Comparison of ENCODE assay signal across 19 cellular contexts in genomic region chr3:56836276-56837163, GRCh38. TPM values are rescaled to one million over a fixed set of nuclear protein-coding genes. Genes with fewer than 3 reads are reported as not detected.
DNase-seq lines count a peak whose midpoint lies in the region; ATAC-seq, FAIRE-seq and TF ChIP-seq lines count a peak whose summit lies in the region.
"Had no signal": no experiment of that assay in that cellular context is flagged by ENCODE, and none has a peak within 500 bp of the region (broad histone marks: within the 10 kb centered on the region; RNA-seq: fewer than 3 reads in every experiment).

No MANE protein-coding gene starts in this region.

- no peaks in the 10 kb centered on the region for H3K27me3 ChIP-seq in breast epithelium
- H3K27me3 ChIP-seq in PC-9 (ENCODE audit: insufficient read depth, low read depth), result no peaks in the 10 kb centered on the region
- H3K27me3 ChIP-seq in endothelial cell of umbilical vein (ENCODE audit: control insufficient read depth in 2 of 2, insufficient read depth in 2 of 2, low read length in 2 of 2), result no peaks in the 10 kb centered on the region
- H3K27me3 ChIP-seq in smooth muscle cell (ENCODE audit: low read depth), result no peaks in the 10 kb centered on the region
- H3K27me3 ChIP-seq in osteoblast (ENCODE audit: insufficient read depth, low read length), result no peaks in the 10 kb centered on the region
- H3K27me3 ChIP-seq: right atrium auricular region, SJSA1 had no signal

- H3K27ac ChIP-seq in breast epithelium (no peak overlapping the region), PC-9 (peak overlapping the region; percentile 55), endothelial cell of umbilical vein (ENCODE audit: insufficient read depth, low read depth, low read length) (no peak overlapping the region), smooth muscle cell (ENCODE audit: low read depth) (peak overlapping the region; percentile 96), osteoblast (ENCODE audit: low read depth, low read length) (no peak overlapping the region)
- H3K27ac ChIP-seq: right atrium auricular region, SJSA1 had no signal

- H3K9me1 ChIP-seq in endothelial cell of umbilical vein (replicated peaks; ENCODE audit: control insufficient read depth, extremely low read depth, insufficient read depth, low read length), result no peaks in the 10 kb centered on the region

- no peaks in the 10 kb centered on the region for H3K9me3 Mint-ChIP-seq in MCF 10A (ENCODE audit: unreplicated experiment)
- H3K9me3 Mint-ChIP-seq: activated T-helper 1 cell treated with anti-CD3 and anti-CD28 coated beads, Interleukin-12 subunit alpha, Interleukin-12 subunit beta, Interleukin-2, Interleukin-4 antibody, amounts not matched to agents 30 ng/mL and 10 ng/mL and 1 ng/mL, durations not matched to agents 14 hours and 24 hours and 36 hours; CD14-positive monocyte; GM23338; stimulated activated naive CD8-positive, alpha-beta T cell treated with anti-CD3 and anti-CD28 coated beads, Interleukin-15, Interleukin-2, amounts not matched to agents 100 ng/mL and 50 ng/mL, for 24 hours had no signal

- TF ChIP-seq POLR2A in breast epithelium (IDR thresholded peaks at IDR 0.05) (no peak), endothelial cell of umbilical vein (IDR thresholded peaks at IDR 0.05; ENCODE audit: low read depth, low read length) (no peak)

- H3K27ac Mint-ChIP-seq in MCF 10A (ENCODE audit: low read depth, unreplicated experiment), result no peak overlapping the region
- H3K27ac Mint-ChIP-seq: activated T-helper 1 cell treated with anti-CD3 and anti-CD28 coated beads, Interleukin-12 subunit alpha, Interleukin-12 subunit beta, Interleukin-2, Interleukin-4 antibody, amounts not matched to agents 30 ng/mL and 10 ng/mL and 1 ng/mL, durations not matched to agents 14 hours and 24 hours and 36 hours; GM23338; stimulated activated naive CD8-positive, alpha-beta T cell treated with anti-CD3 and anti-CD28 coated beads, Interleukin-15, Interleukin-2, amounts not matched to agents 100 ng/mL and 50 ng/mL, for 24 hours had no signal

- H3K4me1 Mint-ChIP-seq in MCF 10A (ENCODE audit: insufficient read depth, unreplicated experiment), result peaks cover 24% of the 10 kb centered on the region

- BruUV-seq in MCF 10A (replicated peaks; lab: Mats Ljungman, UMichigan) (no TSS peak), PC-9 (replicated peaks; lab: Mats Ljungman, UMichigan) (no TSS peak), endothelial cell of umbilical vein (replicated peaks; lab: Mats Ljungman, UMichigan) (no TSS peak)

- DNase-seq in MCF 10A (ENCODE audit: unreplicated experiment) (peak; percentile 66), breast epithelium (ENCODE audit: low spot score in 2 of 2) (no peak), PC-9 (peak in 1 of 2 experiments; percentile 9), endothelial cell of umbilical vein (ENCODE audit: low read depth, low spot score) (no peak), smooth muscle cell (lab: John Stamatoyannopoulos, UW; ENCODE audit: unreplicated experiment) (no peak), osteoblast (ENCODE audit: insufficient read length, low spot score, missing footprints) (no peak), GM10248 (ENCODE audit: extremely low spot score) (no peak)
- DNase-seq: foreskin melanocyte, left cardiac atrium, NCI-H524, T-helper 2 cell had no signal

- POLR2A ChIA-PET in MCF 10A (lab: Yijun Ruan, JAX) (interaction anchor here (0.6 to 0.8 kb wide), 2 partner anchors 13 to 26 kb away, joined by 3 read pairs; no protein-coding TSS in a partner anchor), PC-9 (lab: Charles Lee; ENCODE audit: unreplicated experiment) (no interaction called here), endothelial cell of umbilical vein (lab: Charles Lee) (no interaction called here), GM10248 (lab: Yijun Ruan, JAX) (no interaction called here)

- H4K20me1 ChIP-seq in PC-9 (ENCODE audit: insufficient read depth), result no peaks in the 10 kb centered on the region
- no peaks in the 10 kb centered on the region for H4K20me1 ChIP-seq in endothelial cell of umbilical vein (replicated peaks; ENCODE audit: control insufficient read depth, extremely low read depth, insufficient read depth, low read length)
- no peaks in the 10 kb centered on the region for H4K20me1 ChIP-seq in smooth muscle cell (ENCODE audit: low read depth)
- no peaks in the 10 kb centered on the region for H4K20me1 ChIP-seq in osteoblast (ENCODE audit: insufficient read depth, low read length)

- no peak for FAIRE-seq in endothelial cell of umbilical vein (lab: Jason Lieb, UNC)
- FAIRE-seq: endometrium had no signal

- no peaks in the 10 kb centered on the region for H3K27me3 Mint-ChIP-seq in MCF 10A (ENCODE audit: insufficient read depth, unreplicated experiment)
- H3K27me3 Mint-ChIP-seq: stimulated activated naive CD8-positive, alpha-beta T cell treated with anti-CD3 and anti-CD28 coated beads, Interleukin-15, Interleukin-2, amounts not matched to agents 100 ng/mL and 50 ng/mL, for 24 hours had no signal

- intact Hi-C loops in MCF 10A (cut with micrococcal nuclease), result no loop called here
- intact Hi-C loops in breast epithelium (cut with DNase I; ENCODE audit: low total_unique reads), result no loop called here
- intact Hi-C loops in PC-9 (cut with micrococcal nuclease; ENCODE audit: unreplicated experiment), result no loop called here
- intact Hi-C loops in endothelial cell of umbilical vein (cut with micrococcal nuclease), result no loop called here

- H3K9ac ChIP-seq in endothelial cell of umbilical vein (replicated peaks; ENCODE audit: extremely low read depth, insufficient read depth, low read length), result no peak overlapping the region
- no peak overlapping the region for H3K9ac ChIP-seq in smooth muscle cell (ENCODE audit: low read depth)

- peak overlapping the region; percentile 47 for H3K4me2 ChIP-seq in PC-9
- peak overlapping the region; percentile 23 for H3K4me2 ChIP-seq in endothelial cell of umbilical vein (ENCODE audit: insufficient read depth, low read length)
- H3K4me2 ChIP-seq in smooth muscle cell, result peak overlapping the region; percentile 65
- H3K4me2 ChIP-seq in osteoblast (ENCODE audit: insufficient read depth, low read length), result no peak overlapping the region
- H3K4me2 ChIP-seq: GM23338 had no signal

- no peaks in the 10 kb centered on the region for H3K9me3 ChIP-seq in breast epithelium
- H3K9me3 ChIP-seq in PC-9 (ENCODE audit: insufficient read depth, low read depth), result no peaks in the 10 kb centered on the region
- no peaks in the 10 kb centered on the region for H3K9me3 ChIP-seq in endothelial cell of umbilical vein (replicated peaks; ENCODE audit: control insufficient read depth, insufficient read depth, low read length)
- no peaks in the 10 kb centered on the region for H3K9me3 ChIP-seq in smooth muscle cell (replicated peaks; ENCODE audit: low read depth)
- H3K9me3 ChIP-seq in osteoblast (ENCODE audit: low read depth, low read length), result no peaks in the 10 kb centered on the region
- H3K9me3 ChIP-seq: right atrium auricular region, SJSA1 had no signal

- 0 out of 2 replicates have a peak, but pooled peaks cover 4% of the 10 kb centered on the region for H3F3A ChIP-seq in PC-9 (ENCODE audit: insufficient read depth, low read depth)
- H3F3A ChIP-seq in smooth muscle cell (ENCODE audit: low read depth), result peaks cover 25% of the 10 kb centered on the region

- no peaks in the 10 kb centered on the region for H3K36me3 Mint-ChIP-seq in MCF 10A (ENCODE audit: insufficient read depth, unreplicated experiment)

- ATAC-seq in GM19328 (IDR thresholded peaks at IDR 0.05; ENCODE audit: unreplicated experiment), result no peak
- ATAC-seq: GM23338 had no signal

- TF ChIP-seq CTCF in MCF 10A (IDR thresholded peaks at IDR 0.05; ENCODE audit: unreplicated experiment), result no peak
- no peak for TF ChIP-seq CTCF in breast epithelium (IDR thresholded peaks at IDR 0.05)
- TF ChIP-seq CTCF in PC-9 (conservative IDR thresholded peaks at IDR 0.05), result no peak
- no peak for TF ChIP-seq CTCF in endothelial cell of umbilical vein (IDR thresholded peaks at IDR 0.05; ENCODE audit: extremely low read depth in 1 of 2, insufficient read depth in 1 of 2, low read depth in 1 of 2, low read length in 2 of 2)
- no peak for TF ChIP-seq CTCF in smooth muscle cell (IDR thresholded peaks at IDR 0.05; ENCODE audit: borderline replicate concordance, insufficient read depth, poor library complexity, severe bottlenecking)
- no peak for TF ChIP-seq CTCF in osteoblast (IDR thresholded peaks at IDR 0.05; ENCODE audit: extremely low read depth, low read depth, low read length)
- TF ChIP-seq CTCF in GM10248 (IDR thresholded peaks at IDR 0.05; ENCODE audit: control extremely low read depth, extremely low read depth, low read depth, missing control alignments), result no peak

- 75% methylated on average over 9 of the region's 9 CpGs for WGBS in smooth muscle cell (ENCODE audit: low lambda C conversion rate)

- H3K36me3 ChIP-seq in breast epithelium, result no peaks in the 10 kb centered on the region
- H3K36me3 ChIP-seq in PC-9 (ENCODE audit: low read depth), result no peaks in the 10 kb centered on the region
- H3K36me3 ChIP-seq in endothelial cell of umbilical vein (ENCODE audit: control insufficient read depth in 2 of 2, extremely low read depth in 1 of 2, insufficient read depth in 2 of 2, low read length in 2 of 2), result no peaks in the 10 kb centered on the region
- H3K36me3 ChIP-seq in smooth muscle cell (ENCODE audit: low read depth), result no peaks in the 10 kb centered on the region
- H3K36me3 ChIP-seq in osteoblast (ENCODE audit: insufficient read depth, low read length), result no peaks in the 10 kb centered on the region
- H3K36me3 ChIP-seq: right atrium auricular region, SJSA1 had no signal

- H2AFZ ChIP-seq in PC-9, result no peak overlapping the region
- H2AFZ ChIP-seq in endothelial cell of umbilical vein (ENCODE audit: low read depth, low read length), result no peak overlapping the region
- no peak overlapping the region for H2AFZ ChIP-seq in smooth muscle cell (ENCODE audit: low read depth)
- H2AFZ ChIP-seq in osteoblast (ENCODE audit: low read length), result no peak overlapping the region
- H2AFZ ChIP-seq: GM23338 had no signal

- H3K4me3 Mint-ChIP-seq in MCF 10A (ENCODE audit: unreplicated experiment), result no peak overlapping the region
- H3K4me3 Mint-ChIP-seq: activated T-helper 1 cell treated with anti-CD3 and anti-CD28 coated beads, Interleukin-12 subunit alpha, Interleukin-12 subunit beta, Interleukin-2, Interleukin-4 antibody, amounts not matched to agents 30 ng/mL and 10 ng/mL and 1 ng/mL, durations not matched to agents 14 hours and 24 hours and 36 hours; CD14-positive monocyte; GM23338; stimulated activated naive CD8-positive, alpha-beta T cell treated with anti-CD3 and anti-CD28 coated beads, Interleukin-15, Interleukin-2, amounts not matched to agents 100 ng/mL and 50 ng/mL, for 24 hours had no signal

- H3K4me3 ChIP-seq in breast epithelium, result no peak overlapping the region
- no peak overlapping the region for H3K4me3 ChIP-seq in PC-9
- no peak overlapping the region for H3K4me3 ChIP-seq in endothelial cell of umbilical vein (replicated peaks in 1 of 3; ENCODE audit: insufficient read depth in 1 of 3, low read depth in 1 of 3, low read length in 3 of 3)
- no peak overlapping the region for H3K4me3 ChIP-seq in smooth muscle cell
- no peak overlapping the region for H3K4me3 ChIP-seq in osteoblast (ENCODE audit: insufficient read depth, low read length)
- H3K4me3 ChIP-seq: GM23338, right atrium auricular region, SJSA1 had no signal

- H3K79me2 ChIP-seq in PC-9 (ENCODE audit: low read depth) (no peaks in the 10 kb centered on the region), endothelial cell of umbilical vein (ENCODE audit: control insufficient read depth, insufficient read depth, low read length) (no peaks in the 10 kb centered on the region), smooth muscle cell (ENCODE audit: low read depth) (no peaks in the 10 kb centered on the region), osteoblast (ENCODE audit: insufficient read depth, low read length) (no peaks in the 10 kb centered on the region)

- H3K9me2 ChIP-seq in PC-9 (ENCODE audit: insufficient read depth), result no peaks in the 10 kb centered on the region; the same call in 1 of the 2 replicates

- CTCF ChIA-PET in MCF 10A (lab: Yijun Ruan, JAX), result interaction anchor here (0.6 to 1.2 kb wide), 4 partner anchors 33 to 1021 kb away, joined by 3 to 4 read pairs (median 3); no protein-coding TSS in a partner anchor
- CTCF ChIA-PET in PC-9 (lab: Charles Lee), result interaction anchor here (1.0 kb wide), 1 partner anchor 37 kb away, joined by 3 read pairs; no protein-coding TSS in a partner anchor
- CTCF ChIA-PET in endothelial cell of umbilical vein (lab: Charles Lee), result interaction anchor here (0.7 to 2.3 kb wide), 4 partner anchors 9 to 57 kb away, joined by 3 to 6 read pairs (median 3); no protein-coding TSS in a partner anchor
- CTCF ChIA-PET in GM10248 (lab: Yijun Ruan, JAX), result interaction anchor here (1.7 to 3.6 kb wide), 4 partner anchors 11 to 152 kb away, joined by 4 to 12 read pairs (median 8); no protein-coding TSS in a partner anchor

- H3K4me1 ChIP-seq in breast epithelium, result no peaks in the 10 kb centered on the region
- H3K4me1 ChIP-seq in PC-9 (replicated peaks; ENCODE audit: insufficient read depth), result peaks cover 36% of the 10 kb centered on the region
- peaks cover 12% of the 10 kb centered on the region for H3K4me1 ChIP-seq in endothelial cell of umbilical vein (ENCODE audit: control insufficient read depth, extremely low read depth, insufficient read depth, low read length)
- H3K4me1 ChIP-seq in smooth muscle cell (ENCODE audit: low read depth), result peaks cover 32% of the 10 kb centered on the region
- H3K4me1 ChIP-seq in osteoblast (ENCODE audit: insufficient read depth, low read length), result peaks cover 18% of the 10 kb centered on the region
- H3K4me1 ChIP-seq: right atrium auricular region had no signal

- dilution Hi-C loops in endothelial cell of umbilical vein (cut with MboI; ENCODE audit: extremely low pct_ligation_motif_present, low sequenced_read_pairs), result no loop called here

RNA-seq across cellular contexts. Expression of gene ARHGEF3, which starts 34.8 kb away (rescaled TPM):
- total RNA-seq in MCF 10A (2022) (10.6 and 13.1 TPM in 2 replicates), breast epithelium (10 to 100 TPM; 11.0 to 45.4 (median 25.2) TPM), PC-9 (2021) (44.6 and 49.2 TPM in 2 replicates), endothelial cell of umbilical vein (11.5 and 16.3 TPM in 2 replicates), smooth muscle cell (131 and 139 TPM in 2 replicates), osteoblast (21.7 and 22.7 TPM in 2 replicates)
- polyA plus RNA-seq in endothelial cell of umbilical vein (6.5 and 6.7 TPM in 2 replicates), smooth muscle cell (90.5 and 137 TPM in 2 replicates)
- 7.6 and 7.7 TPM in 2 replicates for polyA plus RNA-seq in endothelial cell of umbilical vein (2011; cell fraction: cytosol; rRNA removed)
- polyA plus RNA-seq in endothelial cell of umbilical vein (2011; cell fraction: nucleus; rRNA removed), result 10.9 and 11.7 TPM in 2 replicates
- polyA plus RNA-seq in endothelial cell of umbilical vein (2012), result 11.6 and 14.8 TPM in 2 replicates
- polyA minus RNA-seq in endothelial cell of umbilical vein, result 13.4 and 15.2 TPM in 2 replicates
- polyA minus RNA-seq in endothelial cell of umbilical vein (2011; cell fraction: cytosol; rRNA and poly(A)+ RNA removed), result 5.9 TPM
- polyA minus RNA-seq in endothelial cell of umbilical vein (2011; cell fraction: nucleus; rRNA and poly(A)+ RNA removed), result 8.1 and 9.1 TPM in 2 replicates

Comparison
In these comparisons a context has a peak if more than half of its experiments do, and no peak if none do; other contexts are left out.
1. H3K27ac ChIP-seq: peak in PC-9 (single experiment) and smooth muscle cell (single experiment); none in breast epithelium (0 of 2), endothelial cell of umbilical vein (single experiment) and osteoblast (single experiment).